8 cellular contexts compared by ENCODE assay signal in genomic region chr1:203861379-203862184, GRCh38. TPM values are rescaled to one million over a fixed set of nuclear protein-coding genes. Genes with fewer than 3 reads are reported as not detected.
DNase-seq lines count a peak whose midpoint lies in the region; ATAC-seq and TF ChIP-seq lines count a peak whose summit lies in the region.

Gene SNRPE, plus strand, starts transcription at chr1:203861599. Its CDS starts 61 bp downstream, at chr1:203861660.

- peak; percentile 92 for TF ChIP-seq CTCF in colonic mucosa (IDR thresholded peaks at IDR 0.05)

- ATAC-seq in GM19324 (IDR thresholded peaks at IDR 0.05; ENCODE audit: low FRiP score, unreplicated experiment) (peak; percentile 98), HG03469 (IDR thresholded peaks at IDR 0.05; ENCODE audit: unreplicated experiment) (peak; percentile 94), left colon (peak; percentile 91)

- DNase-seq in C1 segment of cervical spinal cord (lab: John Stamatoyannopoulos, UW), result peak; percentile 71 to 97 (median 94)
- DNase-seq in NCI-H526 (lab: John Stamatoyannopoulos, UW), result peak; percentile 93 to 96
- DNase-seq in activated CD4-positive, alpha-beta T cell treated with anti-CD3 and anti-CD28 coated beads for 48 hours, result peak; percentile 96
- DNase-seq in colonic mucosa, result peak; percentile 96
- DNase-seq in left colon, result peak; percentile 94 to 97
- peak; percentile 96 for DNase-seq in stimulated activated CD4-positive, alpha-beta T cell treated with anti-CD3 and anti-CD28 coated beads, Interleukin-1b, Interleukin-23, amount 100 ng/mL, for 48 hours

- H3K4me3 ChIP-seq in colonic mucosa, result peak within 1 kb of the TSS; percentile 85

- H3K9ac ChIP-seq in colonic mucosa (ENCODE audit: low read depth in 2 of 2, low read length in 2 of 2), result peak within 1 kb of the TSS; percentile 77 to 83

- H3K36me3 ChIP-seq in colonic mucosa, result peaks cover 8% of the 10 kb centered on the region

- no peaks in the 10 kb centered on the region for H3K9me3 ChIP-seq in colonic mucosa

- H3K27ac ChIP-seq in colonic mucosa, result peak within 1 kb of the TSS; percentile 65

- no peaks in the 10 kb centered on the region for H3K27me3 ChIP-seq in colonic mucosa

- intact Hi-C loops in colonic mucosa (cut with DNase I) (loop anchor here (10.0 kb wide), 1 partner anchor 503 kb away; no protein-coding TSS in a partner anchor), left colon (cut with DNase I, micrococcal nuclease) (no loop called here)

- peaks cover 10% of the 10 kb centered on the region for H3K4me1 ChIP-seq in colonic mucosa

RNA-seq across cellular contexts. Expression of gene SNRPE, which starts in this region (rescaled TPM):
- total RNA-seq in colonic mucosa (100 to 1,000 TPM in 1 of 2 donors, 10 to 100 TPM in 1; 86.1 to 146 TPM), left colon (10 to 100 TPM; 52.1 to 71.4 TPM)

Comparison
In these comparisons a context has a peak if more than half of its experiments do, and no peak if none do; other contexts are left out.
1. Peak in every context shown above with its lines: DNase-seq, ATAC-seq, H3K4me3 ChIP-seq and H3K27ac ChIP-seq.